ENCODE assay signal across 8 cellular contexts in genomic region chrX:48891402-48892288, GRCh38. TPM values are rescaled to one million over a fixed set of nuclear protein-coding genes. Genes with fewer than 3 reads are reported as not detected.
DNase-seq lines count a peak whose midpoint lies in the region; ATAC-seq, FAIRE-seq and TF ChIP-seq lines count a peak whose summit lies in the region.

No MANE protein-coding gene starts in this region.

- peak overlapping the region; percentile 65 for H3K27ac ChIP-seq in CD4-positive, CD25-positive, alpha-beta regulatory T cell (ENCODE audit: insufficient read depth, low read length, poor library complexity, severe bottlenecking)
- H3K27ac ChIP-seq in endothelial cell of umbilical vein (ENCODE audit: insufficient read depth, low read depth, low read length): no peak overlapping the region

- H3K27me3 Mint-ChIP-seq in CD4-positive, CD25-positive, alpha-beta regulatory T cell: no peaks in the 10 kb centered on the region

- peaks cover 0 to 2% (median 0%) of the 10 kb centered on the region in 7 donors for H3K9me3 Mint-ChIP-seq in CD4-positive, CD25-positive, alpha-beta regulatory T cell

- POLR2A ChIA-PET in endothelial cell of umbilical vein (lab: Charles Lee): no interaction called here

- H3K27ac Mint-ChIP-seq in CD4-positive, CD25-positive, alpha-beta regulatory T cell: peak overlapping the region; percentile 20 to 86 (median 49)

- peak; percentile 71 to 84 (median 79) for DNase-seq in CD4-positive, CD25-positive, alpha-beta regulatory T cell
- DNase-seq in HK-2 (ENCODE audit: unreplicated experiment) (peak; percentile 92), NCI-H82 treated with DMSO at 0.1 percent for 48 hours (lab: John Stamatoyannopoulos, UW; ENCODE audit: unreplicated experiment) (peak; percentile 72), endothelial cell of umbilical vein (ENCODE audit: low read depth, low spot score) (peak; percentile 80), midbrain (lab: John Stamatoyannopoulos, UW) (peak; percentile 79)
- peak in 2 of 3 experiments; percentile 32 to 40 for DNase-seq in activated CD8-positive, alpha-beta memory T cell treated with anti-CD3 and anti-CD28 coated beads for 48 hours (ENCODE audit: low read depth in 2 of 3, low spot score in 2 of 3)
- peak; percentile 40 to 46 for DNase-seq in stimulated activated CD8-positive, alpha-beta memory T cell treated with anti-CD3 and anti-CD28 coated beads, Interleukin-2, amount 100 ng/mL, for 1 hour (ENCODE audit: low read depth in 2 of 2)

- CTCF ChIA-PET in endothelial cell of umbilical vein (lab: Charles Lee): interaction anchor here (0.6 to 2.4 kb wide), 8 partner anchors 10 to 243 kb away, joined by 3 to 9 read pairs (median 3); partner anchors contain the start of genes HDAC6 and SLC35A2

- H3K9ac ChIP-seq in endothelial cell of umbilical vein (replicated peaks; ENCODE audit: extremely low read depth, insufficient read depth, low read length): no peak overlapping the region

- H3K9me1 ChIP-seq in endothelial cell of umbilical vein (replicated peaks; ENCODE audit: control insufficient read depth, extremely low read depth, insufficient read depth, low read length): no peaks in the 10 kb centered on the region

- intact Hi-C loops in endothelial cell of umbilical vein (cut with micrococcal nuclease): loop anchor here (1.0 to 10.0 kb wide), 3 partner anchors 66 to 373 kb away; partner anchors contain the start of genes FOXP3, OTUD5 and PPP1R3F

- no peaks in the 10 kb centered on the region for H4K20me1 ChIP-seq in endothelial cell of umbilical vein (replicated peaks; ENCODE audit: control insufficient read depth, extremely low read depth, insufficient read depth, low read length)

- peaks cover 6 to 33% (median 8%) of the 10 kb centered on the region in 4 donors for H3K4me1 Mint-ChIP-seq in CD4-positive, CD25-positive, alpha-beta regulatory T cell

- no peaks in the 10 kb centered on the region for H3K36me3 Mint-ChIP-seq in CD4-positive, CD25-positive, alpha-beta regulatory T cell

- peak; percentile 29 to 59 for TF ChIP-seq CTCF in endothelial cell of umbilical vein (IDR thresholded peaks at IDR 0.05; ENCODE audit: extremely low read depth in 1 of 2, insufficient read depth in 1 of 2, low read depth in 1 of 2, low read length in 2 of 2)

- peaks cover 3% of the 10 kb centered on the region for H3K36me3 ChIP-seq in CD4-positive, CD25-positive, alpha-beta regulatory T cell (ENCODE audit: control insufficient read depth, insufficient read depth, low read length)
- H3K36me3 ChIP-seq in endothelial cell of umbilical vein (ENCODE audit: control insufficient read depth in 2 of 2, extremely low read depth in 1 of 2, insufficient read depth in 2 of 2, low read length in 2 of 2): no peaks in the 10 kb centered on the region

- peaks cover 12% of the 10 kb centered on the region for H3K4me1 ChIP-seq in CD4-positive, CD25-positive, alpha-beta regulatory T cell (ENCODE audit: control insufficient read depth, insufficient read depth, low read length, poor library complexity, severe bottlenecking)
- H3K4me1 ChIP-seq in endothelial cell of umbilical vein (ENCODE audit: control insufficient read depth, extremely low read depth, insufficient read depth, low read length): peaks cover 7% of the 10 kb centered on the region

- BruUV-seq in endothelial cell of umbilical vein (replicated peaks; lab: Mats Ljungman, UMichigan): no TSS peak

- peaks cover 8% of the 10 kb centered on the region for H3K79me2 ChIP-seq in endothelial cell of umbilical vein (ENCODE audit: control insufficient read depth, insufficient read depth, low read length)

- dilution Hi-C loops in endothelial cell of umbilical vein (cut with MboI; ENCODE audit: extremely low pct_ligation_motif_present, low sequenced_read_pairs): no loop called here

- no peak for TF ChIP-seq POLR2A in endothelial cell of umbilical vein (IDR thresholded peaks at IDR 0.05; ENCODE audit: low read depth, low read length)

- H3K4me2 ChIP-seq in endothelial cell of umbilical vein (ENCODE audit: insufficient read depth, low read length): peak overlapping the region; percentile 42

- peak overlapping the region; percentile 51 for H3K4me3 ChIP-seq in CD4-positive, CD25-positive, alpha-beta regulatory T cell (ENCODE audit: low read depth, low read length)
- peak overlapping the region; percentile 15 to 58 (median 46) for H3K4me3 ChIP-seq in endothelial cell of umbilical vein (replicated peaks in 1 of 3; ENCODE audit: insufficient read depth in 1 of 3, low read depth in 1 of 3, low read length in 3 of 3)

- H2AFZ ChIP-seq in endothelial cell of umbilical vein (ENCODE audit: low read depth, low read length): peak overlapping the region; percentile 59

- H3K9me3 ChIP-seq in CD4-positive, CD25-positive, alpha-beta regulatory T cell (ENCODE audit: control insufficient read depth in 2 of 2, low read length in 2 of 2): no peaks in the 10 kb centered on the region
- H3K9me3 ChIP-seq in endothelial cell of umbilical vein (replicated peaks; ENCODE audit: control insufficient read depth, insufficient read depth, low read length): no peaks in the 10 kb centered on the region

- H3K4me3 Mint-ChIP-seq in CD4-positive, CD25-positive, alpha-beta regulatory T cell: peak overlapping the region; percentile 85 to 99 (median 91)

- ATAC-seq in CD4-positive, CD25-positive, alpha-beta regulatory T cell (ENCODE audit: low read depth in 2 of 2): peak; percentile 89 to 92
- ATAC-seq in GM19438 (IDR thresholded peaks at IDR 0.05; ENCODE audit: low read depth, unreplicated experiment): peak; percentile 79

- FAIRE-seq in endothelial cell of umbilical vein (lab: Jason Lieb, UNC): peak; percentile 95

- no peaks in the 10 kb centered on the region for H3K27me3 ChIP-seq in CD4-positive, CD25-positive, alpha-beta regulatory T cell (ENCODE audit: control insufficient read depth, insufficient read depth, low read length)
- no peaks in the 10 kb centered on the region for H3K27me3 ChIP-seq in endothelial cell of umbilical vein (ENCODE audit: control insufficient read depth in 2 of 2, insufficient read depth in 2 of 2, low read length in 2 of 2)

RNA-seq across cellular contexts. Expression of gene TIMM17B, which starts 5.9 kb away (rescaled TPM):
- total RNA-seq in CD4-positive, CD25-positive, alpha-beta regulatory T cell: 31.4 TPM
- 10 to 100 TPM; 47.6 to 65.1 (median 55.2) TPM for polyA plus RNA-seq in CD4-positive, CD25-positive, alpha-beta regulatory T cell
- 30.0 and 36.0 TPM in 2 replicates for total RNA-seq in endothelial cell of umbilical vein
- polyA plus RNA-seq in endothelial cell of umbilical vein: 73.1 and 107 TPM in 2 replicates
- 47.5 and 61.6 TPM in 2 replicates for polyA plus RNA-seq in endothelial cell of umbilical vein (2011; cell fraction: cytosol; rRNA removed)
- polyA plus RNA-seq in endothelial cell of umbilical vein (2011; cell fraction: nucleus; rRNA removed): 33.9 and 35.2 TPM in 2 replicates
- polyA plus RNA-seq in endothelial cell of umbilical vein (2012): 34.6 and 39.4 TPM in 2 replicates
- 20.5 and 24.7 TPM in 2 replicates for polyA minus RNA-seq in endothelial cell of umbilical vein
- 71.9 TPM for polyA minus RNA-seq in endothelial cell of umbilical vein (2011; cell fraction: cytosol; rRNA and poly(A)+ RNA removed)
- 10.1 and 10.6 TPM in 2 replicates for polyA minus RNA-seq in endothelial cell of umbilical vein (2011; cell fraction: nucleus; rRNA and poly(A)+ RNA removed)

RNA-seq across cellular contexts. Expression of gene PQBP1, which starts 6.1 kb away (rescaled TPM):
- 70.0 TPM for total RNA-seq in CD4-positive, CD25-positive, alpha-beta regulatory T cell
- 10 to 100 TPM; 83.7 to 98.9 (median 95.8) TPM for polyA plus RNA-seq in CD4-positive, CD25-positive, alpha-beta regulatory T cell
- 72.8 and 86.3 TPM in 2 replicates for total RNA-seq in endothelial cell of umbilical vein
- polyA plus RNA-seq in endothelial cell of umbilical vein: 83.5 and 86.8 TPM in 2 replicates
- 71.6 and 84.2 TPM in 2 replicates for polyA plus RNA-seq in endothelial cell of umbilical vein (2011; cell fraction: cytosol; rRNA removed)
- polyA plus RNA-seq in endothelial cell of umbilical vein (2011; cell fraction: nucleus; rRNA removed): 114 and 146 TPM in 2 replicates
- polyA plus RNA-seq in endothelial cell of umbilical vein (2012): 80.7 and 105 TPM in 2 replicates
- polyA minus RNA-seq in endothelial cell of umbilical vein: 61.8 and 66.3 TPM in 2 replicates
- polyA minus RNA-seq in endothelial cell of umbilical vein (2011; cell fraction: cytosol; rRNA and poly(A)+ RNA removed): 79.9 TPM
- 17.0 and 23.5 TPM in 2 replicates for polyA minus RNA-seq in endothelial cell of umbilical vein (2011; cell fraction: nucleus; rRNA and poly(A)+ RNA removed)

RNA-seq across cellular contexts. Expression of gene SLC35A2, which starts 19.8 kb away (rescaled TPM):
- 50.0 TPM for total RNA-seq in CD4-positive, CD25-positive, alpha-beta regulatory T cell
- polyA plus RNA-seq in CD4-positive, CD25-positive, alpha-beta regulatory T cell: 10 to 100 TPM in 2 of 4 donors, 1 to 10 TPM in 2; 7.4 to 13.8 (median 9.0) TPM
- 28.9 and 31.4 TPM in 2 replicates for total RNA-seq in endothelial cell of umbilical vein
- polyA plus RNA-seq in endothelial cell of umbilical vein: 64.5 and 76.5 TPM in 2 replicates
- 35.7 and 36.0 TPM in 2 replicates for polyA plus RNA-seq in endothelial cell of umbilical vein (2011; cell fraction: cytosol; rRNA removed)
- polyA plus RNA-seq in endothelial cell of umbilical vein (2011; cell fraction: nucleus; rRNA removed): 25.5 TPM in 2 replicates
- polyA plus RNA-seq in endothelial cell of umbilical vein (2012): 27.8 and 36.6 TPM in 2 replicates
- polyA minus RNA-seq in endothelial cell of umbilical vein: 48.9 and 52.1 TPM in 2 replicates
- polyA minus RNA-seq in endothelial cell of umbilical vein (2011; cell fraction: cytosol; rRNA and poly(A)+ RNA removed): 39.9 TPM
- polyA minus RNA-seq in endothelial cell of umbilical vein (2011; cell fraction: nucleus; rRNA and poly(A)+ RNA removed): 7.9 and 9.2 TPM in 2 replicates

RNA-seq across cellular contexts. Expression of gene PIM2, which starts 27.2 kb away (rescaled TPM):
- total RNA-seq in CD4-positive, CD25-positive, alpha-beta regulatory T cell: 391 TPM
- polyA plus RNA-seq in CD4-positive, CD25-positive, alpha-beta regulatory T cell: 100 to 1,000 TPM; 475 to 549 (median 501) TPM
- total RNA-seq in endothelial cell of umbilical vein: 5.5 and 7.4 TPM in 2 replicates
- polyA plus RNA-seq in endothelial cell of umbilical vein: 7.4 and 7.5 TPM in 2 replicates
- polyA plus RNA-seq in endothelial cell of umbilical vein (2011; cell fraction: cytosol; rRNA removed): 4.5 TPM in 2 replicates
- polyA plus RNA-seq in endothelial cell of umbilical vein (2011; cell fraction: nucleus; rRNA removed): 8.7 and 9.7 TPM in 2 replicates
- 4.6 and 5.1 TPM in 2 replicates for polyA plus RNA-seq in endothelial cell of umbilical vein (2012)
- polyA minus RNA-seq in endothelial cell of umbilical vein: 9.7 and 11.9 TPM in 2 replicates
- 9.1 TPM for polyA minus RNA-seq in endothelial cell of umbilical vein (2011; cell fraction: cytosol; rRNA and poly(A)+ RNA removed)
- 5.0 and 5.1 TPM in 2 replicates for polyA minus RNA-seq in endothelial cell of umbilical vein (2011; cell fraction: nucleus; rRNA and poly(A)+ RNA removed)

RNA-seq across cellular contexts. Expression of gene PCSK1N, which starts 56.2 kb away (rescaled TPM):
- total RNA-seq in CD4-positive, CD25-positive, alpha-beta regulatory T cell: 2.6 TPM
- 1 to 10 TPM; 1.4 to 9.2 (median 4.4) TPM for polyA plus RNA-seq in CD4-positive, CD25-positive, alpha-beta regulatory T cell
- 0.44 TPM in 1 of 2 replicates, not detected in the other for total RNA-seq in endothelial cell of umbilical vein
- polyA plus RNA-seq in endothelial cell of umbilical vein: not detected in 2 replicates
- polyA plus RNA-seq in endothelial cell of umbilical vein (2011; cell fraction: cytosol; rRNA removed): 0.06 TPM in 1 of 2 replicates, not detected in the other
- not detected in 2 replicates for polyA plus RNA-seq in endothelial cell of umbilical vein (2011; cell fraction: nucleus; rRNA removed)
- 0.27 TPM in 1 of 2 replicates, not detected in the other for polyA plus RNA-seq in endothelial cell of umbilical vein (2012)
- not detected in 2 replicates for polyA minus RNA-seq in endothelial cell of umbilical vein
- polyA minus RNA-seq in endothelial cell of umbilical vein (2011; cell fraction: cytosol; rRNA and poly(A)+ RNA removed): not detected
- not detected in 2 replicates for polyA minus RNA-seq in endothelial cell of umbilical vein (2011; cell fraction: nucleus; rRNA and poly(A)+ RNA removed)

Comparison
In these comparisons a context has a peak if more than half of its experiments do, and no peak if none do; other contexts are left out.
1. DNase-seq: peak in every context shown above with its lines; median percentile 92 in HK-2; 80 in endothelial cell of umbilical vein; 79 in CD4-positive, CD25-positive, alpha-beta regulatory T cell; 79 in midbrain; 72 in NCI-H82 treated with DMSO at 0.1 percent for 48 hours; 43 in stimulated activated CD8-positive, alpha-beta memory T cell treated with anti-CD3 and anti-CD28 coated beads, Interleukin-2, amount 100 ng/mL, for 1 hour; 36 in activated CD8-positive, alpha-beta memory T cell treated with anti-CD3 and anti-CD28 coated beads for 48 hours.